Comparison of ENCODE assay signal across 9 cellular contexts in the genomic region with DNA sequence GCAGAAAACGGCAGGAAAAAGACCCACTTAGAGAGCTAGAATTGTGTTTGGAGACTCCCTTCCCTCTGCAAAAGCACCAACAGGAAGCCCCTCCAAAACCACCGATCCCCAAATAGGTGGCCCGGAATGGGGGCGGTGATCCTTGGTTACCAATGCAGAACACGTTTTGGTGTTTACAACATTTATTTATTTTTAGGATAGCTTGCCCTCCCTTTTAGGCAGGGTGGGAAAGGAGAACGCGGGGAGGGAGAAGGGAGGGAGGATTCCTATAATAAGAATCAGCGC. TPM values are rescaled to one million over a fixed set of nuclear protein-coding genes. Genes with fewer than 3 reads are reported as not detected.
DNase-seq lines count a peak whose midpoint lies in the region; ATAC-seq and TF ChIP-seq lines count a peak whose summit lies in the region.
"Had no signal": no experiment of that assay in that cellular context is flagged by ENCODE, and none has a peak within 500 bp of the region (broad histone marks: within the 10 kb centered on the region; RNA-seq: fewer than 3 reads in every experiment).

No MANE protein-coding gene starts in this region.

- H3K4me3 Mint-ChIP-seq in IgD-negative memory B cell, result peak overlapping the region; percentile 55 to 86 (median 78)
- H3K4me3 Mint-ChIP-seq in endothelial cell (ENCODE audit: unreplicated experiment), result peak overlapping the region; percentile 87

- H3K9me3 Mint-ChIP-seq in IgD-negative memory B cell, result peaks cover 4 to 8% (median 5%) of the 10 kb centered on the region in 3 donors
- no peaks in the 10 kb centered on the region for H3K9me3 Mint-ChIP-seq in endothelial cell (ENCODE audit: unreplicated experiment)

- ATAC-seq in GM18519 (IDR thresholded peaks at IDR 0.05; ENCODE audit: low FRiP score, unreplicated experiment), result no peak

- peaks cover 0 to 10% (median 7%) of the 10 kb centered on the region in 3 donors for H3K4me1 Mint-ChIP-seq in IgD-negative memory B cell
- peaks cover 14% of the 10 kb centered on the region for H3K4me1 Mint-ChIP-seq in endothelial cell (ENCODE audit: unreplicated experiment)

- no peak overlapping the region for H3K27ac Mint-ChIP-seq in IgD-negative memory B cell
- no peak overlapping the region for H3K27ac Mint-ChIP-seq in endothelial cell (ENCODE audit: unreplicated experiment)

- CTCF ChIA-PET in OCI-LY7 (lab: Charles Lee; ENCODE audit: unreplicated experiment), result no interaction called here

- H3K4me1 ChIP-seq in BE2C (no peaks in the 10 kb centered on the region), osteoblast (ENCODE audit: insufficient read depth, low read length) (no peaks in the 10 kb centered on the region), OCI-LY7 (ENCODE audit: insufficient read depth, low read length, poor library complexity, severe bottlenecking) (no peaks in the 10 kb centered on the region)

- H3K36me3 Mint-ChIP-seq in IgD-negative memory B cell (no peaks in the 10 kb centered on the region), endothelial cell (ENCODE audit: low read depth, unreplicated experiment) (no peaks in the 10 kb centered on the region)

- H3K27me3 Mint-ChIP-seq in IgD-negative memory B cell, result peaks cover 37% of the 10 kb centered on the region
- peaks cover 12% of the 10 kb centered on the region for H3K27me3 Mint-ChIP-seq in endothelial cell (ENCODE audit: unreplicated experiment)

- H3K27me3 ChIP-seq in BE2C (peaks cover 47% of the 10 kb centered on the region), osteoblast (ENCODE audit: insufficient read depth, low read length) (peaks cover 30% of the 10 kb centered on the region)

- no peaks in the 10 kb centered on the region for H3K36me3 ChIP-seq in BE2C
- no peaks in the 10 kb centered on the region for H3K36me3 ChIP-seq in osteoblast (ENCODE audit: insufficient read depth, low read length)
- no peaks in the 10 kb centered on the region for H3K36me3 ChIP-seq in OCI-LY7 (ENCODE audit: insufficient read depth, low read length)

- intact Hi-C loops in OCI-LY7 (cut with micrococcal nuclease; ENCODE audit: unreplicated experiment), result no loop called here

- DNase-seq in BE2C (no peak), endothelial cell (ENCODE audit: low spot score) (peak; percentile 5), osteoblast (ENCODE audit: insufficient read length, low spot score, missing footprints) (peak; percentile 90), putamen (ENCODE audit: low spot score) (no peak), OCI-LY7 (ENCODE audit: low spot score) (no peak), ureter (ENCODE audit: low spot score) (no peak)
- DNase-seq: activated CD4-positive, CD25-positive, alpha-beta regulatory T cell had no signal

- POLR2A ChIA-PET in OCI-LY7 (lab: Charles Lee), result no interaction called here

- no peaks in the 10 kb centered on the region for H4K20me1 ChIP-seq in osteoblast (ENCODE audit: insufficient read depth, low read length)
- H4K20me1 ChIP-seq in OCI-LY7 (ENCODE audit: insufficient read depth, low read length), result no peaks in the 10 kb centered on the region

- H3K79me2 ChIP-seq in osteoblast (ENCODE audit: insufficient read depth, low read length) (no peaks in the 10 kb centered on the region), OCI-LY7 (ENCODE audit: insufficient read depth, low read depth, low read length) (no peaks in the 10 kb centered on the region)

- H2AFZ ChIP-seq in osteoblast (ENCODE audit: low read length) (no peak overlapping the region), OCI-LY7 (ENCODE audit: low read length) (no peak overlapping the region)

- BruUV-seq in OCI-LY7 (replicated peaks; lab: Mats Ljungman, UMichigan), result no TSS peak

- H3K9me2 ChIP-seq in OCI-LY7 (ENCODE audit: insufficient read depth, low read length), result no peaks in the 10 kb centered on the region

- H3K4me3 ChIP-seq in BE2C (ENCODE audit: low read depth, low read length) (peak overlapping the region; percentile 42; the same call in 1 of the 2 replicates), osteoblast (ENCODE audit: insufficient read depth, low read length) (peak overlapping the region; percentile 63), OCI-LY7 (ENCODE audit: low read depth, low read length, poor library complexity, severe bottlenecking) (no peak overlapping the region)

- TF ChIP-seq CTCF in BE2C (IDR thresholded peaks at IDR 0.05; ENCODE audit: low read depth, low read length), result no peak
- no peak for TF ChIP-seq CTCF in endothelial cell (IDR thresholded peaks at IDR 0.05; ENCODE audit: unreplicated experiment)
- TF ChIP-seq CTCF in osteoblast (IDR thresholded peaks at IDR 0.05; ENCODE audit: extremely low read depth, low read depth, low read length), result no peak
- TF ChIP-seq CTCF in OCI-LY7 (conservative IDR thresholded peaks at IDR 0.05; ENCODE audit: low read length), result no peak

- H3K27ac ChIP-seq in osteoblast (ENCODE audit: low read depth, low read length), result no peak overlapping the region
- no peak overlapping the region for H3K27ac ChIP-seq in OCI-LY7 (ENCODE audit: low read depth, low read length, poor library complexity, severe bottlenecking)

- H3K9me3 ChIP-seq in BE2C, result no peaks in the 10 kb centered on the region
- H3K9me3 ChIP-seq in osteoblast (ENCODE audit: low read depth, low read length), result no peaks in the 10 kb centered on the region
- no peaks in the 10 kb centered on the region for H3K9me3 ChIP-seq in OCI-LY7 (ENCODE audit: low read length)

- H3K4me2 ChIP-seq in osteoblast (ENCODE audit: insufficient read depth, low read length) (peak overlapping the region; percentile 74), OCI-LY7 (ENCODE audit: low read length) (no peak overlapping the region)

RNA-seq across cellular contexts. Expression of gene NTRK2, which starts 0.6 kb away (rescaled TPM):
- not detected for polyA plus RNA-seq in BE2C (2012; ENCODE audit: insufficient read depth, insufficient read length, low read depth)
- polyA plus RNA-seq in IgD-negative memory B cell, result not detected
- total RNA-seq in endothelial cell (ENCODE audit: unreplicated experiment) (not detected), osteoblast (3.3 and 5.6 TPM in 2 replicates), OCI-LY7 (2022) (not detected in 2 replicates), ureter (3.0 TPM)
- total RNA-seq in OCI-LY7 (2014; rRNA removed; shearing (Covaris generic)), result 0.06 TPM in 1 of 2 replicates, not detected in the other

Comparison
In these comparisons a context has a peak if more than half of its experiments do, and no peak if none do; other contexts are left out.
1. DNase-seq: peak in endothelial cell (single experiment) and osteoblast (single experiment); none in BE2C (single experiment), putamen (single experiment), OCI-LY7 (single experiment) and ureter (single experiment).